In the genomic region with DNA sequence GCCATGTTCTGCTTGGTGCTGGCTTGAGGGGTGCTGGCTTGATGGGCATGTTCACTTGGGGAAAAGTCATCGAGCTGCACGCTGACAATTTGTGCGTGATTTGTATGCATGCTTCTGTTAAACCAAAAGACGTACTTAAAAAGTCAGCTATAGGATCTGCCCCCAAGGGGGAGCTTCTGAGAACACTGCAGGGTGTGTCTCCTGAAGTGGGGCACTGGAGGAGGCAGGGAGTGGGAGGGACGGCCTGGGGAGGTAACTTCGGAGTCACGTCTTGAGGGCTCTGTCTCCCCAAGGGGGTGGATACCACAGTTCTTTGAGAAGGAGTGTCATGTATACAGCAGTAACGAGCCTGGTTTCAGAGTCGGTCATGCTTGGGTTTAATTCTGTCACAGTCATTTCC, we compare ENCODE assay signal across 26 cellular contexts.
"Had no signal": no experiment of that assay in that cellular context is flagged by ENCODE, and none has a peak within 500 bp of the region (broad histone marks: within the 10 kb centered on the region; RNA-seq: fewer than 3 reads in every experiment).

No MANE protein-coding gene starts in this region.

- H3K36me3 Mint-ChIP-seq: activated CD8-positive, alpha-beta memory T cell treated with anti-CD3 and anti-CD28 coated beads, Interleukin-2, amount 10 ng/mL, durations not matched to agents 7 days and 5 days; naive thymus-derived CD4-positive, alpha-beta T cell; neural progenitor cell; stimulated activated memory B cell treated with anti-CD40 and anti-IgM and Interleukin-4, amounts not matched to agents 10 μg/mL and 1 μg/mL and 100 μg/mL, for 72 hours had no signal

- H3K27ac ChIP-seq: body of pancreas, cardiac muscle cell, lower lobe of right lung, neural progenitor cell, sigmoid colon, stomach, suprapubic skin, transverse colon, uterus had no signal

- H3K36me3 ChIP-seq: lower lobe of right lung, neural progenitor cell, sigmoid colon, suprapubic skin, transverse colon, uterus had no signal

- H3K27me3 Mint-ChIP-seq: activated CD8-positive, alpha-beta T cell treated with anti-CD3 and anti-CD28 coated beads for 36 hours; stimulated activated memory B cell treated with anti-CD40 and anti-IgM and Interleukin-4, amounts not matched to agents 10 μg/mL and 1 μg/mL and 100 μg/mL, for 72 hours had no signal

- H3K27ac Mint-ChIP-seq: activated CD4-positive, alpha-beta T cell treated with anti-CD3 and anti-CD28 coated beads, Interleukin-2, amount 10 ng/mL, durations not matched to agents 7 days and 5 days; activated CD8-positive, alpha-beta memory T cell treated with anti-CD3 and anti-CD28 coated beads, Interleukin-2, amount 10 ng/mL, durations not matched to agents 7 days and 5 days; activated CD8-positive, alpha-beta T cell treated with anti-CD3 and anti-CD28 coated beads for 36 hours; naive thymus-derived CD4-positive, alpha-beta T cell; neural progenitor cell; stimulated activated memory B cell treated with anti-CD40 and anti-IgM and Interleukin-4, amounts not matched to agents 10 μg/mL and 1 μg/mL and 100 μg/mL, for 72 hours had no signal

- H3K9me3 Mint-ChIP-seq: activated CD4-positive, alpha-beta T cell treated with anti-CD3 and anti-CD28 coated beads, Interleukin-2, amount 10 ng/mL, durations not matched to agents 7 days and 5 days; activated CD8-positive, alpha-beta T cell treated with anti-CD3 and anti-CD28 coated beads for 36 hours; neural progenitor cell; stimulated activated memory B cell treated with anti-CD40 and anti-IgM and Interleukin-4, amounts not matched to agents 10 μg/mL and 1 μg/mL and 100 μg/mL, for 72 hours had no signal

- DNase-seq: activated CD4-positive, alpha-beta T cell treated with anti-CD3 and anti-CD28 coated beads, Interleukin-2, amount 10 ng/mL, durations not matched to agents 7 days and 5 days; activated CD4-positive, CD25-positive, alpha-beta regulatory T cell treated with anti-CD3 and anti-CD28 coated beads, Interleukin-2, amount 50 U/mL, for 72 hours; activated CD8-positive, alpha-beta memory T cell treated with anti-CD3 and anti-CD28 coated beads, Interleukin-2, amount 10 ng/mL, durations not matched to agents 7 days and 5 days; activated CD8-positive, alpha-beta T cell treated with anti-CD3 and anti-CD28 coated beads for 36 hours; activated effector memory CD4-positive, alpha-beta T cell treated with anti-CD3 and anti-CD28 coated beads, Interleukin-2, amount 50 U/mL, for 16 hours; activated naive CD4-positive, alpha-beta T cell treated with anti-CD3 and anti-CD28 coated beads, Interleukin-2, amount 50 U/mL, for 16 hours; activated T-cell treated with anti-CD3 and anti-CD28 coated beads for 4 hours; body of pancreas; erythroblast; foreskin fibroblast; hypothalamus; kidney; lower lobe of right lung; naive thymus-derived CD4-positive, alpha-beta T cell; retina; sigmoid colon; stimulated activated CD4-positive, alpha-beta T cell treated with anti-CD3 and anti-CD28 coated beads, Interleukin-15, amount 100 ng/mL, for 24 hours; stomach; T-helper 2 cell; transverse colon; uterus had no signal

- ATAC-seq: activated CD8-positive, alpha-beta memory T cell treated with anti-CD3 and anti-CD28 coated beads, Interleukin-2, amount 10 ng/mL, durations not matched to agents 7 days and 5 days; activated CD8-positive, alpha-beta T cell treated with anti-CD3 and anti-CD28 coated beads for 36 hours; body of pancreas; naive thymus-derived CD4-positive, alpha-beta T cell; stimulated activated memory B cell treated with anti-CD40 and anti-IgM and Interleukin-4, amounts not matched to agents 10 μg/mL and 1 μg/mL and 100 μg/mL, for 72 hours had no signal

- H3K4me1 Mint-ChIP-seq: activated CD4-positive, alpha-beta T cell treated with anti-CD3 and anti-CD28 coated beads, Interleukin-2, amount 10 ng/mL, durations not matched to agents 7 days and 5 days; activated CD8-positive, alpha-beta memory T cell treated with anti-CD3 and anti-CD28 coated beads, Interleukin-2, amount 10 ng/mL, durations not matched to agents 7 days and 5 days; naive thymus-derived CD4-positive, alpha-beta T cell; stimulated activated memory B cell treated with anti-CD40 and anti-IgM and Interleukin-4, amounts not matched to agents 10 μg/mL and 1 μg/mL and 100 μg/mL, for 72 hours had no signal

- H3K4me3 ChIP-seq: body of pancreas, cardiac muscle cell, lower lobe of right lung, neural progenitor cell, sigmoid colon, smooth muscle cell, stomach, suprapubic skin, transverse colon, uterus had no signal

- H3K27me3 ChIP-seq: body of pancreas, cardiac muscle cell, neural progenitor cell, sigmoid colon, stomach, suprapubic skin, transverse colon, uterus had no signal

- H3K4me1 ChIP-seq: body of pancreas, lower lobe of right lung, sigmoid colon, stomach, suprapubic skin, transverse colon, uterus had no signal

- H3K4me3 Mint-ChIP-seq: activated CD4-positive, alpha-beta T cell treated with anti-CD3 and anti-CD28 coated beads, Interleukin-2, amount 10 ng/mL, durations not matched to agents 7 days and 5 days; activated CD8-positive, alpha-beta memory T cell treated with anti-CD3 and anti-CD28 coated beads, Interleukin-2, amount 10 ng/mL, durations not matched to agents 7 days and 5 days; activated CD8-positive, alpha-beta T cell treated with anti-CD3 and anti-CD28 coated beads for 36 hours; naive thymus-derived CD4-positive, alpha-beta T cell; stimulated activated memory B cell treated with anti-CD40 and anti-IgM and Interleukin-4, amounts not matched to agents 10 μg/mL and 1 μg/mL and 100 μg/mL, for 72 hours had no signal

- H3K9me3 ChIP-seq: body of pancreas, lower lobe of right lung, sigmoid colon, stomach, suprapubic skin, transverse colon, uterus had no signal
